In genomic region chr5:115600771-115601170, GRCh38 we compare ENCODE assay signal across 9 cellular contexts. TPM values are rescaled to one million over a fixed set of nuclear protein-coding genes. Genes with fewer than 3 reads are reported as not detected.
A peak's percentile ranks its signal among the peaks of the same experiment; 100 is the strongest.
DNase-seq lines count a peak whose midpoint lies in the region; ATAC-seq and TF ChIP-seq lines count a peak whose summit lies in the region.
"Had no signal": no experiment of that assay in that cellular context is flagged by ENCODE, and none has a peak within 500 bp of the region (broad histone marks: within the 10 kb centered on the region; RNA-seq: fewer than 3 reads in every experiment).

No MANE protein-coding gene starts in this region.

- DNase-seq in activated CD4-positive, alpha-beta memory T cell treated with anti-CD3 and anti-CD28 coated beads, Interleukin-2, amount 10 ng/mL, durations not matched to agents 7 days and 5 days = no peak
- DNase-seq in activated CD4-positive, alpha-beta memory T cell treated with anti-CD3 and anti-CD28 coated beads for 36 hours = no peak
- DNase-seq in activated T-helper 1 cell treated with anti-CD3 and anti-CD28 coated beads, Interleukin-12 subunit alpha, Interleukin-12 subunit beta, Interleukin-2, Interleukin-4 antibody, amounts not matched to agents 30 ng/mL and 10 ng/mL and 1 ng/mL, durations not matched to agents 14 hours and 24 hours and 36 hours (ENCODE audit: low spot score) = no peak
- no peak for DNase-seq in iPS-NIHi11 (ENCODE audit: low spot score)
- DNase-seq: NCI-H1694 had no signal

- H3K36me3 Mint-ChIP-seq in activated CD4-positive, alpha-beta memory T cell treated with anti-CD3 and anti-CD28 coated beads, Interleukin-2, amount 10 ng/mL, durations not matched to agents 7 days and 5 days (ENCODE audit: low read depth) = peaks cover 14% of the 10 kb centered on the region
- peaks cover 15% of the 10 kb centered on the region for H3K36me3 Mint-ChIP-seq in activated CD4-positive, alpha-beta memory T cell treated with anti-CD3 and anti-CD28 coated beads for 36 hours
- peaks cover 17% of the 10 kb centered on the region for H3K36me3 Mint-ChIP-seq in activated T-helper 1 cell treated with anti-CD3 and anti-CD28 coated beads, Interleukin-12 subunit alpha, Interleukin-12 subunit beta, Interleukin-2, Interleukin-4 antibody, amounts not matched to agents 30 ng/mL and 10 ng/mL and 1 ng/mL, durations not matched to agents 14 hours and 24 hours and 36 hours (ENCODE audit: low read depth)

- H3K9me3 Mint-ChIP-seq in activated CD4-positive, alpha-beta memory T cell treated with anti-CD3 and anti-CD28 coated beads, Interleukin-2, amount 10 ng/mL, durations not matched to agents 7 days and 5 days = no peaks in the 10 kb centered on the region
- no peaks in the 10 kb centered on the region for H3K9me3 Mint-ChIP-seq in activated CD4-positive, alpha-beta memory T cell treated with anti-CD3 and anti-CD28 coated beads for 36 hours
- no peaks in the 10 kb centered on the region for H3K9me3 Mint-ChIP-seq in activated T-helper 1 cell treated with anti-CD3 and anti-CD28 coated beads, Interleukin-12 subunit alpha, Interleukin-12 subunit beta, Interleukin-2, Interleukin-4 antibody, amounts not matched to agents 30 ng/mL and 10 ng/mL and 1 ng/mL, durations not matched to agents 14 hours and 24 hours and 36 hours

- H3K36me3 ChIP-seq in gastroesophageal sphincter (no peaks in the 10 kb centered on the region), subcutaneous abdominal adipose tissue (ENCODE audit: control insufficient read depth in 5 of 5, insufficient read depth in 5 of 5, low read length in 5 of 5) (no peaks in the 10 kb centered on the region)

- TF ChIP-seq POLR2A in gastroesophageal sphincter (IDR thresholded peaks at IDR 0.05) = no peak

- peaks cover 26% of the 10 kb centered on the region for H3K4me1 Mint-ChIP-seq in activated CD4-positive, alpha-beta memory T cell treated with anti-CD3 and anti-CD28 coated beads, Interleukin-2, amount 10 ng/mL, durations not matched to agents 7 days and 5 days
- peaks cover 25% of the 10 kb centered on the region for H3K4me1 Mint-ChIP-seq in activated CD4-positive, alpha-beta memory T cell treated with anti-CD3 and anti-CD28 coated beads for 36 hours (ENCODE audit: low read depth)
- H3K4me1 Mint-ChIP-seq in activated T-helper 1 cell treated with anti-CD3 and anti-CD28 coated beads, Interleukin-12 subunit alpha, Interleukin-12 subunit beta, Interleukin-2, Interleukin-4 antibody, amounts not matched to agents 30 ng/mL and 10 ng/mL and 1 ng/mL, durations not matched to agents 14 hours and 24 hours and 36 hours (ENCODE audit: low read depth) = peaks cover 35% of the 10 kb centered on the region

- no peak for TF ChIP-seq EP300 in gastroesophageal sphincter (IDR thresholded peaks at IDR 0.05)

- CTCF ChIA-PET in activated CD4-positive, alpha-beta memory T cell treated with anti-CD3 and anti-CD28 coated beads, Interleukin-2, amount 10 ng/mL, durations not matched to agents 7 days and 5 days (lab: Charles Lee) = interaction anchor here (0.9 to 1.2 kb wide), 2 partner anchors 23 to 25 kb away, joined by 3 read pairs; partner anchors contain the start of gene TMED7
- CTCF ChIA-PET in activated CD4-positive, alpha-beta memory T cell treated with anti-CD3 and anti-CD28 coated beads for 36 hours (lab: Charles Lee) = interaction anchor here (2.0 kb wide), 1 partner anchor 14 kb away, joined by 6 read pairs; no protein-coding TSS in a partner anchor

- WGBS in gastroesophageal sphincter (ENCODE audit: low coverage in 1 of 2), 2 donors = 72 to 80% methylated on average over 3 of the region's 3 CpGs

- POLR2A ChIA-PET in activated CD4-positive, alpha-beta memory T cell treated with anti-CD3 and anti-CD28 coated beads, Interleukin-2, amount 10 ng/mL, durations not matched to agents 7 days and 5 days (lab: Charles Lee) = interaction anchor here (1.0 to 2.0 kb wide), 4 partner anchors 18 to 240 kb away, joined by 3 to 26 read pairs (median 8); partner anchors contain the start of genes FEM1C and TMED7
- POLR2A ChIA-PET in activated CD4-positive, alpha-beta memory T cell treated with anti-CD3 and anti-CD28 coated beads for 36 hours (lab: Charles Lee) = no interaction called here

- no peak for TF ChIP-seq CTCF in gastroesophageal sphincter (IDR thresholded peaks at IDR 0.05)

- intact Hi-C loops in activated CD4-positive, alpha-beta memory T cell treated with anti-CD3 and anti-CD28 coated beads for 36 hours (cut with micrococcal nuclease) = loop anchor here (1.0 to 2.0 kb wide), 2 partner anchors 26 to 56 kb away; partner anchors contain the start of genes FEM1C and TMED7
- intact Hi-C loops in activated T-helper 1 cell treated with anti-CD3 and anti-CD28 coated beads, Interleukin-12 subunit alpha, Interleukin-12 subunit beta, Interleukin-2, Interleukin-4 antibody, amounts not matched to agents 30 ng/mL and 10 ng/mL and 1 ng/mL, durations not matched to agents 14 hours and 24 hours and 36 hours (cut with micrococcal nuclease) = loop anchor here (1.0 to 2.0 kb wide), 8 partner anchors 11 to 241 kb away; partner anchors contain the start of genes AP3S1, ATG12, FEM1C and TMED7

- H3K9me3 ChIP-seq in gastroesophageal sphincter (no peaks in the 10 kb centered on the region), subcutaneous abdominal adipose tissue (ENCODE audit: control insufficient read depth in 5 of 5, low read length in 5 of 5) (no peaks in the 10 kb centered on the region)

- H3K27ac Mint-ChIP-seq in activated CD4-positive, alpha-beta memory T cell treated with anti-CD3 and anti-CD28 coated beads, Interleukin-2, amount 10 ng/mL, durations not matched to agents 7 days and 5 days = no peak overlapping the region
- no peak overlapping the region for H3K27ac Mint-ChIP-seq in activated CD4-positive, alpha-beta memory T cell treated with anti-CD3 and anti-CD28 coated beads for 36 hours
- H3K27ac Mint-ChIP-seq in activated T-helper 1 cell treated with anti-CD3 and anti-CD28 coated beads, Interleukin-12 subunit alpha, Interleukin-12 subunit beta, Interleukin-2, Interleukin-4 antibody, amounts not matched to agents 30 ng/mL and 10 ng/mL and 1 ng/mL, durations not matched to agents 14 hours and 24 hours and 36 hours = no peak overlapping the region

- H3K4me3 Mint-ChIP-seq in activated CD4-positive, alpha-beta memory T cell treated with anti-CD3 and anti-CD28 coated beads, Interleukin-2, amount 10 ng/mL, durations not matched to agents 7 days and 5 days = peak overlapping the region; percentile 5
- H3K4me3 Mint-ChIP-seq in activated CD4-positive, alpha-beta memory T cell treated with anti-CD3 and anti-CD28 coated beads for 36 hours = no peak overlapping the region
- H3K4me3 Mint-ChIP-seq in activated T-helper 1 cell treated with anti-CD3 and anti-CD28 coated beads, Interleukin-12 subunit alpha, Interleukin-12 subunit beta, Interleukin-2, Interleukin-4 antibody, amounts not matched to agents 30 ng/mL and 10 ng/mL and 1 ng/mL, durations not matched to agents 14 hours and 24 hours and 36 hours = peak overlapping the region; percentile 65

- H3K27me3 ChIP-seq in gastroesophageal sphincter (no peaks in the 10 kb centered on the region), subcutaneous abdominal adipose tissue (ENCODE audit: control insufficient read depth in 5 of 5, insufficient read depth in 4 of 5, low read length in 5 of 5) (no peaks in the 10 kb centered on the region)

- H3K9ac ChIP-seq in subcutaneous abdominal adipose tissue (ENCODE audit: low read length in 5 of 5) = peak overlapping the region in 3 of 5 donors; percentile 7 to 91 (median 87)

- H3K27ac ChIP-seq in gastroesophageal sphincter = peak overlapping the region in 1 of 4 donors; percentile 97
- no peak overlapping the region for H3K27ac ChIP-seq in subcutaneous abdominal adipose tissue (ENCODE audit: low read depth, low read length)

- ATAC-seq in gastroesophageal sphincter (no peak), HG03457 (IDR thresholded peaks at IDR 0.05; ENCODE audit: unreplicated experiment) (no peak), HG03571 (IDR thresholded peaks at IDR 0.05; ENCODE audit: unreplicated experiment) (no peak)

- H3K4me3 ChIP-seq in gastroesophageal sphincter (peak overlapping the region; percentile 78 to 90), subcutaneous abdominal adipose tissue (ENCODE audit: low read depth in 1 of 5, low read length in 5 of 5) (peak overlapping the region in 2 of 5 donors; percentile 84)

- H3K4me1 ChIP-seq in gastroesophageal sphincter (peaks cover 0 to 59% (median 11%) of the 10 kb centered on the region in 3 donors), subcutaneous abdominal adipose tissue (ENCODE audit: control insufficient read depth in 5 of 5, insufficient read depth in 5 of 5, low read length in 5 of 5) (peaks cover 2 to 36% (median 33%) of the 10 kb centered on the region in 5 donors)

- no peaks in the 10 kb centered on the region for H3K27me3 Mint-ChIP-seq in activated CD4-positive, alpha-beta memory T cell treated with anti-CD3 and anti-CD28 coated beads, Interleukin-2, amount 10 ng/mL, durations not matched to agents 7 days and 5 days
- H3K27me3 Mint-ChIP-seq in activated CD4-positive, alpha-beta memory T cell treated with anti-CD3 and anti-CD28 coated beads for 36 hours = no peaks in the 10 kb centered on the region
- no peaks in the 10 kb centered on the region for H3K27me3 Mint-ChIP-seq in activated T-helper 1 cell treated with anti-CD3 and anti-CD28 coated beads, Interleukin-12 subunit alpha, Interleukin-12 subunit beta, Interleukin-2, Interleukin-4 antibody, amounts not matched to agents 30 ng/mL and 10 ng/mL and 1 ng/mL, durations not matched to agents 14 hours and 24 hours and 36 hours (ENCODE audit: insufficient read depth)

RNA-seq across cellular contexts. Expression of gene TICAM2, which starts 1.5 kb away (rescaled TPM):
- 1 to 10 TPM; 1.8 to 2.5 TPM for total RNA-seq in activated CD4-positive, alpha-beta memory T cell treated with anti-CD3 and anti-CD28 coated beads, Interleukin-2, amount 10 ng/mL, durations not matched to agents 7 days and 5 days
- total RNA-seq in activated CD4-positive, alpha-beta memory T cell treated with anti-CD3 and anti-CD28 coated beads for 36 hours = 1 to 10 TPM in 1 of 2 experiments, under 1 TPM in 1; 0.40 to 2.0 TPM
- 0.59 and 1.1 TPM in 2 replicates for total RNA-seq in activated T-helper 1 cell treated with anti-CD3 and anti-CD28 coated beads, Interleukin-12 subunit alpha, Interleukin-12 subunit beta, Interleukin-2, Interleukin-4 antibody, amounts not matched to agents 30 ng/mL and 10 ng/mL and 1 ng/mL, durations not matched to agents 14 hours and 24 hours and 36 hours
- 1 to 10 TPM; 1.2 to 4.7 (median 3.1) TPM for total RNA-seq in gastroesophageal sphincter

RNA-seq across cellular contexts. Expression of gene TMED7, which starts 25.1 kb away (rescaled TPM):
- 10 to 100 TPM; 52.7 to 55.6 TPM for total RNA-seq in activated CD4-positive, alpha-beta memory T cell treated with anti-CD3 and anti-CD28 coated beads, Interleukin-2, amount 10 ng/mL, durations not matched to agents 7 days and 5 days
- 10 to 100 TPM; 42.2 to 44.1 TPM for total RNA-seq in activated CD4-positive, alpha-beta memory T cell treated with anti-CD3 and anti-CD28 coated beads for 36 hours
- total RNA-seq in activated T-helper 1 cell treated with anti-CD3 and anti-CD28 coated beads, Interleukin-12 subunit alpha, Interleukin-12 subunit beta, Interleukin-2, Interleukin-4 antibody, amounts not matched to agents 30 ng/mL and 10 ng/mL and 1 ng/mL, durations not matched to agents 14 hours and 24 hours and 36 hours = 43.4 and 44.0 TPM in 2 replicates
- total RNA-seq in gastroesophageal sphincter = 100 to 1,000 TPM; 100 to 148 (median 120) TPM

RNA-seq across cellular contexts. Expression of gene FEM1C, which starts 56.2 kb away (rescaled TPM):
- 10 to 100 TPM; 16.8 to 17.0 TPM for total RNA-seq in activated CD4-positive, alpha-beta memory T cell treated with anti-CD3 and anti-CD28 coated beads, Interleukin-2, amount 10 ng/mL, durations not matched to agents 7 days and 5 days
- 10 to 100 TPM; 12.2 to 12.5 TPM for total RNA-seq in activated CD4-positive, alpha-beta memory T cell treated with anti-CD3 and anti-CD28 coated beads for 36 hours
- total RNA-seq in activated T-helper 1 cell treated with anti-CD3 and anti-CD28 coated beads, Interleukin-12 subunit alpha, Interleukin-12 subunit beta, Interleukin-2, Interleukin-4 antibody, amounts not matched to agents 30 ng/mL and 10 ng/mL and 1 ng/mL, durations not matched to agents 14 hours and 24 hours and 36 hours = 13.9 and 14.5 TPM in 2 replicates
- total RNA-seq in gastroesophageal sphincter = 10 to 100 TPM; 32.0 to 73.9 (median 44.7) TPM
